1 cellular context compared by ENCODE assay signal in genomic region chr5:32475338-32476097, GRCh38.
TF ChIP-seq lines count a peak whose summit lies in the region.

No MANE protein-coding gene starts in this region.

TF ChIP-seq in HEK293, 187 proteins besides CTCF, POLR2A, EP300 and RAD21 (continued from another document):
- TF ChIP-seq PRDM10 (tag by site-specific recombination; IDR thresholded peaks at IDR 0.05) (0 out of 2 replicates have a peak, but pooled peaks have one; percentile 35), BCL11B (tag by site-specific recombination; IDR thresholded peaks at IDR 0.05; ENCODE audit: low read depth) (no peak), SCRT2 (tag by site-specific recombination; IDR thresholded peaks at IDR 0.05) (peak; percentile 92)
